ENCODE assay signal across 1 cellular context in the genomic region with DNA sequence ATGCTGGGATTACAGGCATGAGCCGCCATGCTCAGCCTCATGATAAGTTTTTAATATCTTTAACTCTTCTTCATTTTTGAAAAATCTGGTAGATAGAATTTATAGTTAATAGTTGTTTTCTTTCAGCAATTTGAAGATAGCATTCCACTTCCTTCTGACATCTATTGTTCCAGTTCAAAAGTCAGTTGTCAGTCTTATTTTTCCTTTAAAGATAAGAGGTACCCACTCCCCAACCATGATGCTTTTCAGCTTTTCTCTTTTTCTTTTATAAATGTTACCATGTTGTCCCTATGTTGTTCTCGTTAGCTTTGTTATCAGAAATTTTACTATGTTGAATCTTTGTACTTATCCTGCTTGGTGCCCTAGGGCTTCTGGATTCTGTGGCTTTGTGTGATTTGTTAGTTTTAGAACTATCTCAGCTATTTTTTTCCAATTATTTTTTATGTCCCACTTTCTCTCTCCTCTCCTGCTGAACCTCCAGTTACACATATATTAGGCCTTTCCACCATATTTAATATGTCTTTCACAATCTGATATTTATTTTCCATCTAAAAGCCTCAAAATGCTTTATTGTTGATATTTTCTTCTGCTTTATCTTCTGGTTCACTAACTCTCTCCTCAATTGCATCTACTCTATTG.
TF ChIP-seq lines count a peak whose summit lies in the region.

No MANE protein-coding gene starts in this region.

TF ChIP-seq in IMR-90, 13 proteins besides CTCF, POLR2A, EP300 and RAD21 (continued from another document):
- TF ChIP-seq USF2 (IDR thresholded peaks at IDR 0.05; ENCODE audit: low read depth, low read length) (no peak), FOS (IDR thresholded peaks at IDR 0.05; ENCODE audit: low read depth, low read length) (no peak), MAZ (IDR thresholded peaks at IDR 0.05; ENCODE audit: borderline replicate concordance, low read depth, low read length) (no peak), CEBPB (IDR thresholded peaks at IDR 0.05; ENCODE audit: low read depth, low read length) (no peak), MAFK (IDR thresholded peaks at IDR 0.05; ENCODE audit: low read depth, low read length) (no peak), BHLHE40 (IDR thresholded peaks at IDR 0.05; ENCODE audit: low read depth, low read length) (no peak), RCOR1 (IDR thresholded peaks at IDR 0.05; ENCODE audit: insufficient replicate concordance, low read length) (no peak), SMC3 (IDR thresholded peaks at IDR 0.05; ENCODE audit: low read depth, low read length) (no peak), MXI1 (IDR thresholded peaks at IDR 0.05; ENCODE audit: borderline replicate concordance, low read depth, low read length) (no peak)
TF ChIP-seq in IMR-90: peak in this region for 0.
